ENCODE assay signal across 1 cellular context in genomic region chr1:54857741-54858665, GRCh38.
TF ChIP-seq lines count a peak whose summit lies in the region.

No MANE protein-coding gene starts in this region.

TF ChIP-seq in WTC11, 78 proteins besides CTCF, POLR2A, EP300 and RAD21 (continued from another document):
- no peak for TF ChIP-seq RELA (CRISPR knock-in tag; IDR thresholded peaks at IDR 0.05; ENCODE audit: borderline replicate concordance)
- TF ChIP-seq ZBTB43 (CRISPR knock-in tag; IDR thresholded peaks at IDR 0.05), result no peak
- TF ChIP-seq ELF4 (CRISPR knock-in tag; IDR thresholded peaks at IDR 0.05; ENCODE audit: low read depth), result no peak
- TF ChIP-seq TP53 (CRISPR knock-in tag; IDR thresholded peaks at IDR 0.05), result no peak
- no peak for TF ChIP-seq STAT6 (CRISPR knock-in tag; conservative IDR thresholded peaks at IDR 0.05; ENCODE audit: low read depth)
- TF ChIP-seq USF2 (CRISPR knock-in tag; IDR thresholded peaks at IDR 0.05), result no peak
